8 cellular contexts compared by ENCODE assay signal in the genomic region with DNA sequence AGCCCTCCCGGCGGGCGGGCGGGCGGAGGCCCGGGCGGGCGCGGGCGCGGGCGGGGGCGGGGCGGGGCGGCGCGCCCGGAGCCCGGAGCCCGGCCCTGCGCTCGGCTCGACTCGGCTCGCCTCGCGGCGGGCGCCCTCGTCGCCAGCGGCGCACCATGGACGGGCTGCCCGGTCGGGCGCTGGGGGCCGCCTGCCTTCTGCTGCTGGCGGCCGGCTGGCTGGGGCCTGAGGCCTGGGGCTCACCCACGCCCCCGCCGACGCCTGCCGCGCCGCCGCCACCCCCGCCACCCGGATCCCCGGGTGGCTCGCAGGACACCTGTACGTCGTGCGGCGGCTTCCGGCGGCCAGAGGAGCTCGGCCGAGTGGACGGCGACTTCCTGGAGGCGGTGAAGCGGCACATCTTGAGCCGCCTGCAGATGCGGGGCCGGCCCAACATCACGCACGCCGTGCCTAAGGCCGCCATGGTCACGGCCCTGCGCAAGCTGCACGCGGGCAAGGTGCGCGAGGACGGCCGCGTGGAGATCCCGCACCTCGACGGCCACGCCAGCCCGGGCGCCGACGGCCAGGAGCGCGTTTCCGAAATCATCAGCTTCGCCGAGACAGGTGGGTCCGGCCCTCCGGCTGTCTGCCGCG. TPM values are rescaled to one million over a fixed set of nuclear protein-coding genes. Genes with fewer than 3 reads are reported as not detected.
DNase-seq lines count a peak whose midpoint lies in the region; ATAC-seq and TF ChIP-seq lines count a peak whose summit lies in the region.

INHBB (plus strand) TSS at position 103 of the 633 bp plus-strand sequence; CDS start at position 156, 53 bp downstream.

- H3K4me1 Mint-ChIP-seq in activated B cell treated with CpG ODN at 0.5 μM for 24 hours, result peaks cover 28% of the 10 kb centered on the region

- H3K4me3 ChIP-seq in right atrium auricular region (peak within 1 kb of the TSS; percentile 38 to 55), gastrocnemius medialis (peak within 1 kb of the TSS; percentile 58 to 77 (median 69))

- DNase-seq in NCI-H345 (lab: John Stamatoyannopoulos, UW) (peak; percentile 44), NCI-H345 treated with DMSO at 0.1 percent for 48 hours (lab: John Stamatoyannopoulos, UW; ENCODE audit: unreplicated experiment) (no peak), activated B cell treated with CpG ODN at 0.5 μM for 24 hours (no peak), right atrium auricular region (ENCODE audit: low spot score) (no peak), gastrocnemius medialis (no peak), NCI-H2107 treated with DMSO at 0.1 percent for 48 hours (lab: John Stamatoyannopoulos, UW; ENCODE audit: unreplicated experiment) (no peak), GM19238 (ENCODE audit: insufficient read length, low spot score) (no peak), G401 (ENCODE audit: low spot score) (no peak)

- TF ChIP-seq CTCF in activated B cell treated with CpG ODN at 0.5 μM for 24 hours (IDR thresholded peaks at IDR 0.05) (no peak), right atrium auricular region (IDR thresholded peaks at IDR 0.05) (no peak), gastrocnemius medialis (IDR thresholded peaks at IDR 0.05 in 4 of 5, conservative IDR thresholded peaks at IDR 0.05 in 1 of 5) (no peak)

- TF ChIP-seq POLR2A in gastrocnemius medialis (IDR thresholded peaks at IDR 0.05), result no peak

- in situ Hi-C loops in gastrocnemius medialis (cut with MboI; ENCODE audit: low sequenced_read_pairs in 4 of 4), result loop anchor here (10.0 to 25.0 kb wide), 4 partner anchors 91 to 741 kb away; no protein-coding TSS in a partner anchor
- in situ Hi-C loops in G401 (cut with HindIII; ENCODE audit: low sequenced_read_pairs), result no loop called here

- H3K36me3 ChIP-seq in right atrium auricular region, result no peaks in the 10 kb centered on the region
- peaks cover 0 to 5% of the 10 kb centered on the region in 2 donors for H3K36me3 ChIP-seq in gastrocnemius medialis

- H3K4me1 ChIP-seq in right atrium auricular region, result peaks cover 0 to 40% of the 10 kb centered on the region in 2 donors
- peaks cover 17 to 25% of the 10 kb centered on the region in 2 donors for H3K4me1 ChIP-seq in gastrocnemius medialis

- H3K9me3 Mint-ChIP-seq in activated B cell treated with CpG ODN at 0.5 μM for 24 hours, result no peaks in the 10 kb centered on the region

- CTCF ChIA-PET in activated B cell treated with CpG ODN at 0.5 μM for 24 hours (lab: Charles Lee), result no interaction called here

- H3K36me3 Mint-ChIP-seq in activated B cell treated with CpG ODN at 0.5 μM for 24 hours (ENCODE audit: low read depth), result no peaks in the 10 kb centered on the region

- peaks cover 56% of the 10 kb centered on the region for H3K27me3 Mint-ChIP-seq in activated B cell treated with CpG ODN at 0.5 μM for 24 hours

- intact Hi-C loops in activated B cell treated with CpG ODN at 0.5 μM for 24 hours (cut with micrococcal nuclease), result loop anchor here (10.0 kb wide), 2 partner anchors 981 to 1491 kb away; partner anchors contain the start of genes C2orf76 and DBI
- intact Hi-C loops in gastrocnemius medialis (cut with DNase I; ENCODE audit: low total_unique reads), result loop anchor here (5.0 kb wide), 1 partner anchor 1006 kb away; no protein-coding TSS in a partner anchor

- ATAC-seq in activated B cell treated with CpG ODN at 0.5 μM for 24 hours (ENCODE audit: low read depth) (no peak), gastrocnemius medialis (peak; percentile 17 to 26)

- H3K27me3 ChIP-seq in right atrium auricular region (peaks cover 0 to 32% of the 10 kb centered on the region in 2 donors), gastrocnemius medialis (peaks cover 23 to 39% (median 38%) of the 10 kb centered on the region in 3 donors)

- peak within 1 kb of the TSS; percentile 64 for H3K4me3 Mint-ChIP-seq in activated B cell treated with CpG ODN at 0.5 μM for 24 hours

- H3K27ac Mint-ChIP-seq in activated B cell treated with CpG ODN at 0.5 μM for 24 hours, result no peak within 1 kb of the TSS

- H3K27ac ChIP-seq in right atrium auricular region (peak within 1 kb of the TSS; percentile 33 to 64), gastrocnemius medialis (peak within 1 kb of the TSS; percentile 52 to 79 (median 60))

- H3K9me3 ChIP-seq in right atrium auricular region (no peaks in the 10 kb centered on the region), gastrocnemius medialis (no peaks in the 10 kb centered on the region)

- POLR2A ChIA-PET in activated B cell treated with CpG ODN at 0.5 μM for 24 hours (lab: Charles Lee), result interaction anchor here (1.3 kb wide), 1 partner anchor 123 kb away, joined by 3 read pairs; the partner anchor contains the start of gene TMEM185B

RNA-seq across cellular contexts. Expression of gene INHBB, which starts in this region (rescaled TPM):
- not detected in 2 replicates for total RNA-seq in activated B cell treated with CpG ODN at 0.5 μM for 24 hours
- 1 to 10 TPM in 1 of 2 donors, under 1 TPM in 1; 0.74 to 5.9 TPM for total RNA-seq in right atrium auricular region
- 10 to 100 TPM in 3 of 4 donors, 1 to 10 TPM in 1; 3.1 to 23.8 (median 13.7) TPM for total RNA-seq in gastrocnemius medialis
- total RNA-seq in G401 (2014; rRNA removed; shearing (Covaris generic)), result not detected in 2 replicates
